17 cellular contexts compared by ENCODE assay signal in genomic region chr3:43619593-43619992, GRCh38. TPM values are rescaled to one million over a fixed set of nuclear protein-coding genes. Genes with fewer than 3 reads are reported as not detected.
DNase-seq lines count a peak whose midpoint lies in the region; ATAC-seq and TF ChIP-seq lines count a peak whose summit lies in the region.
"Had no signal": no experiment of that assay in that cellular context is flagged by ENCODE, and none has a peak within 500 bp of the region (broad histone marks: within the 10 kb centered on the region; RNA-seq: fewer than 3 reads in every experiment).

No MANE protein-coding gene starts in this region.

- H3F3A ChIP-seq in PC-9 (ENCODE audit: insufficient read depth, low read depth) (peaks cover 9% of the 10 kb centered on the region; the same call in 1 of the 2 replicates), neural progenitor cell (ENCODE audit: low read depth) (peaks cover 22% of the 10 kb centered on the region)

- intact Hi-C loops in activated CD4-positive, alpha-beta T cell treated with anti-CD3 and anti-CD28 coated beads, Interleukin-2, amount 10 ng/mL, durations not matched to agents 24 days and 14 days (cut with micrococcal nuclease): no loop called here
- intact Hi-C loops in activated CD4-positive, alpha-beta T cell treated with anti-CD3 and anti-CD28 coated beads for 36 hours (cut with DNase I, micrococcal nuclease): no loop called here
- intact Hi-C loops in PC-9 (cut with micrococcal nuclease; ENCODE audit: unreplicated experiment): no loop called here

- H3K9ac ChIP-seq in neural progenitor cell: no peak overlapping the region
- H3K9ac ChIP-seq: BLaER1 treated with 17β-estradiol and CSF1 and Interleukin-3, amounts not matched to agents 10 nM and 100 nM had no signal

- no peaks in the 10 kb centered on the region for H3K36me3 Mint-ChIP-seq in activated CD4-positive, alpha-beta T cell treated with anti-CD3 and anti-CD28 coated beads, Interleukin-2, amount 10 ng/mL, durations not matched to agents 24 days and 14 days (ENCODE audit: low read depth)
- H3K36me3 Mint-ChIP-seq in activated CD4-positive, alpha-beta T cell treated with anti-CD3 and anti-CD28 coated beads for 36 hours (ENCODE audit: low read depth): no peaks in the 10 kb centered on the region
- H3K36me3 Mint-ChIP-seq in neural progenitor cell: no peaks in the 10 kb centered on the region
- H3K36me3 Mint-ChIP-seq: CD4-positive, CD25-positive, alpha-beta regulatory T cell had no signal

- no peak overlapping the region for H3K27ac Mint-ChIP-seq in activated CD4-positive, alpha-beta T cell treated with anti-CD3 and anti-CD28 coated beads, Interleukin-2, amount 10 ng/mL, durations not matched to agents 24 days and 14 days
- no peak overlapping the region for H3K27ac Mint-ChIP-seq in activated CD4-positive, alpha-beta T cell treated with anti-CD3 and anti-CD28 coated beads for 36 hours
- no peak overlapping the region for H3K27ac Mint-ChIP-seq in neural progenitor cell
- H3K27ac Mint-ChIP-seq: CD4-positive, CD25-positive, alpha-beta regulatory T cell had no signal

- peaks cover 16% of the 10 kb centered on the region for H3K27me3 Mint-ChIP-seq in activated CD4-positive, alpha-beta T cell treated with anti-CD3 and anti-CD28 coated beads, Interleukin-2, amount 10 ng/mL, durations not matched to agents 24 days and 14 days
- no peaks in the 10 kb centered on the region for H3K27me3 Mint-ChIP-seq in activated CD4-positive, alpha-beta T cell treated with anti-CD3 and anti-CD28 coated beads for 36 hours
- peaks cover 10% of the 10 kb centered on the region for H3K27me3 Mint-ChIP-seq in neural progenitor cell (ENCODE audit: insufficient read depth, low read depth)
- H3K27me3 Mint-ChIP-seq: CD4-positive, CD25-positive, alpha-beta regulatory T cell had no signal

- peak; percentile 50 for DNase-seq in activated CD4-positive, alpha-beta T cell treated with anti-CD3 and anti-CD28 coated beads, Interleukin-2, amount 10 ng/mL, durations not matched to agents 24 days and 14 days
- no peak for DNase-seq in activated CD4-positive, alpha-beta T cell treated with anti-CD3 and anti-CD28 coated beads for 36 hours
- no peak for DNase-seq in PC-9
- peak; percentile 51 for DNase-seq in left kidney (ENCODE audit: low read depth, low spot score)
- DNase-seq in neural progenitor cell (ENCODE audit: low spot score): no peak
- DNase-seq in HuH-7.5 (ENCODE audit: low spot score): no peak
- DNase-seq in activated effector memory CD4-positive, alpha-beta T cell treated with anti-CD3 and anti-CD28 coated beads, Interleukin-2, amount 50 U/mL, for 16 hours: no peak
- DNase-seq: Calu3; CD4-positive, CD25-positive, alpha-beta regulatory T cell; DMS 273 treated with DMSO at 0.1 percent for 48 hours; DMS79; GM23248; H7 had no signal

- no peak overlapping the region for H3K4me2 ChIP-seq in PC-9
- H3K4me2 ChIP-seq in neural progenitor cell: no peak overlapping the region

- TF ChIP-seq CTCF in PC-9 (conservative IDR thresholded peaks at IDR 0.05): no peak
- no peak for TF ChIP-seq CTCF in neural progenitor cell (IDR thresholded peaks at IDR 0.05)

- no peak for ATAC-seq in activated CD4-positive, alpha-beta T cell treated with anti-CD3 and anti-CD28 coated beads for 36 hours
- ATAC-seq in GM19455 (IDR thresholded peaks at IDR 0.05; ENCODE audit: unreplicated experiment): no peak
- ATAC-seq: GM12878 had no signal

- no peaks in the 10 kb centered on the region for H4K20me1 ChIP-seq in PC-9 (ENCODE audit: insufficient read depth)
- peaks cover 27% of the 10 kb centered on the region for H4K20me1 ChIP-seq in neural progenitor cell (ENCODE audit: low read depth)

- H3K4me1 ChIP-seq in PC-9 (replicated peaks; ENCODE audit: insufficient read depth) (peaks cover 10% of the 10 kb centered on the region), neural progenitor cell (peaks cover 27% of the 10 kb centered on the region)

- CTCF ChIA-PET in activated CD4-positive, alpha-beta T cell treated with anti-CD3 and anti-CD28 coated beads for 36 hours (lab: Charles Lee): no interaction called here
- CTCF ChIA-PET in PC-9 (lab: Charles Lee): interaction anchor here (0.7 kb wide), 1 partner anchor 741 kb away, joined by 10 read pairs; no protein-coding TSS in a partner anchor

- no peaks in the 10 kb centered on the region; the same call in 1 of the 2 replicates for H3K9me2 ChIP-seq in PC-9 (ENCODE audit: insufficient read depth)

- H3K79me2 ChIP-seq in PC-9 (ENCODE audit: low read depth): peaks cover 8% of the 10 kb centered on the region; the same call in 1 of the 2 replicates
- peaks cover 44% of the 10 kb centered on the region for H3K79me2 ChIP-seq in neural progenitor cell (ENCODE audit: low read depth)

- H3K27me3 ChIP-seq in PC-9 (ENCODE audit: insufficient read depth, low read depth) (no peaks in the 10 kb centered on the region), neural progenitor cell (no peaks in the 10 kb centered on the region)
- H3K27me3 ChIP-seq: BLaER1 treated with 17β-estradiol and CSF1 and Interleukin-3, amounts not matched to agents 10 nM and 100 nM had no signal

- H2AFZ ChIP-seq in PC-9 (no peak overlapping the region), neural progenitor cell (replicated peaks) (no peak overlapping the region)
- H2AFZ ChIP-seq: GM23248 had no signal

- no peaks in the 10 kb centered on the region for H3K9me3 Mint-ChIP-seq in activated CD4-positive, alpha-beta T cell treated with anti-CD3 and anti-CD28 coated beads, Interleukin-2, amount 10 ng/mL, durations not matched to agents 24 days and 14 days
- no peaks in the 10 kb centered on the region for H3K9me3 Mint-ChIP-seq in activated CD4-positive, alpha-beta T cell treated with anti-CD3 and anti-CD28 coated beads for 36 hours (ENCODE audit: low read depth)
- no peaks in the 10 kb centered on the region for H3K9me3 Mint-ChIP-seq in neural progenitor cell
- H3K9me3 Mint-ChIP-seq: CD4-positive, CD25-positive, alpha-beta regulatory T cell had no signal

- TSS peak; percentile 22 for BruUV-seq in PC-9 (replicated peaks; lab: Mats Ljungman, UMichigan)

- H3K4me3 ChIP-seq in PC-9 (no peak overlapping the region), neural progenitor cell (no peak overlapping the region)
- H3K4me3 ChIP-seq: BLaER1 treated with 17β-estradiol and CSF1 and Interleukin-3, amounts not matched to agents 10 nM and 100 nM; GM12878 had no signal

- H3K9me3 ChIP-seq in PC-9 (ENCODE audit: insufficient read depth, low read depth): no peaks in the 10 kb centered on the region
- H3K9me3 ChIP-seq in neural progenitor cell (ENCODE audit: low read depth): no peaks in the 10 kb centered on the region
- H3K9me3 ChIP-seq: BLaER1 treated with 17β-estradiol and CSF1 and Interleukin-3, amounts not matched to agents 10 nM and 100 nM had no signal

- POLR2A ChIA-PET in activated CD4-positive, alpha-beta T cell treated with anti-CD3 and anti-CD28 coated beads for 36 hours (lab: Charles Lee): interaction anchor here (0.6 kb wide), 1 partner anchor 103 kb away, joined by 3 read pairs; no protein-coding TSS in a partner anchor
- POLR2A ChIA-PET in PC-9 (lab: Charles Lee; ENCODE audit: unreplicated experiment): interaction anchor here (0.7 kb wide), 1 partner anchor 38 kb away, joined by 25 read pairs; no protein-coding TSS in a partner anchor

- H3K36me3 ChIP-seq in PC-9 (ENCODE audit: low read depth): no peaks in the 10 kb centered on the region; the same call in 1 of the 2 replicates
- H3K36me3 ChIP-seq in neural progenitor cell: no peaks in the 10 kb centered on the region
- H3K36me3 ChIP-seq: BLaER1 treated with 17β-estradiol and CSF1 and Interleukin-3, amounts not matched to agents 10 nM and 100 nM had no signal

- peaks cover 18% of the 10 kb centered on the region for H3K4me1 Mint-ChIP-seq in activated CD4-positive, alpha-beta T cell treated with anti-CD3 and anti-CD28 coated beads, Interleukin-2, amount 10 ng/mL, durations not matched to agents 24 days and 14 days
- H3K4me1 Mint-ChIP-seq in activated CD4-positive, alpha-beta T cell treated with anti-CD3 and anti-CD28 coated beads for 36 hours: peaks cover 11% of the 10 kb centered on the region
- H3K4me1 Mint-ChIP-seq in neural progenitor cell: peaks cover 41% of the 10 kb centered on the region

- H3K27ac ChIP-seq in PC-9: no peak overlapping the region
- H3K27ac ChIP-seq in neural progenitor cell: no peak overlapping the region
- H3K27ac ChIP-seq: 22Rv1; BLaER1 treated with 17β-estradiol and CSF1 and Interleukin-3, amounts not matched to agents 10 nM and 100 nM; GM23248 had no signal

- H3K4me3 Mint-ChIP-seq in activated CD4-positive, alpha-beta T cell treated with anti-CD3 and anti-CD28 coated beads, Interleukin-2, amount 10 ng/mL, durations not matched to agents 24 days and 14 days: no peak overlapping the region
- no peak overlapping the region for H3K4me3 Mint-ChIP-seq in activated CD4-positive, alpha-beta T cell treated with anti-CD3 and anti-CD28 coated beads for 36 hours
- peak overlapping the region; percentile 62 for H3K4me3 Mint-ChIP-seq in neural progenitor cell

RNA-seq across cellular contexts. Expression of gene ANO10, which starts 2.2 kb away (rescaled TPM):
- 3.5 and 6.0 TPM in 2 replicates for total RNA-seq in activated CD4-positive, alpha-beta T cell treated with anti-CD3 and anti-CD28 coated beads, Interleukin-2, amount 10 ng/mL, durations not matched to agents 24 days and 14 days
- total RNA-seq in activated CD4-positive, alpha-beta T cell treated with anti-CD3 and anti-CD28 coated beads for 36 hours: 1 to 10 TPM; 6.9 to 9.4 TPM
- total RNA-seq in PC-9 (2021) (30.7 and 32.6 TPM in 2 replicates), neural progenitor cell (ENCODE audit: low replicate concordance) (32.5 and 44.4 TPM in 2 replicates)

Comparison
In these comparisons a context has a peak if more than half of its experiments do, and no peak if none do; other contexts are left out.
1. DNase-seq: peak in activated CD4-positive, alpha-beta T cell treated with anti-CD3 and anti-CD28 coated beads, Interleukin-2, amount 10 ng/mL, durations not matched to agents 24 days and 14 days (single experiment) and left kidney (single experiment); none in activated CD4-positive, alpha-beta T cell treated with anti-CD3 and anti-CD28 coated beads for 36 hours (single experiment), PC-9 (0 of 2), neural progenitor cell (single experiment), HuH-7.5 (single experiment) and activated effector memory CD4-positive, alpha-beta T cell treated with anti-CD3 and anti-CD28 coated beads, Interleukin-2, amount 50 U/mL, for 16 hours (single experiment).